Comparison of ENCODE assay signal across 8 cellular contexts in the genomic region with DNA sequence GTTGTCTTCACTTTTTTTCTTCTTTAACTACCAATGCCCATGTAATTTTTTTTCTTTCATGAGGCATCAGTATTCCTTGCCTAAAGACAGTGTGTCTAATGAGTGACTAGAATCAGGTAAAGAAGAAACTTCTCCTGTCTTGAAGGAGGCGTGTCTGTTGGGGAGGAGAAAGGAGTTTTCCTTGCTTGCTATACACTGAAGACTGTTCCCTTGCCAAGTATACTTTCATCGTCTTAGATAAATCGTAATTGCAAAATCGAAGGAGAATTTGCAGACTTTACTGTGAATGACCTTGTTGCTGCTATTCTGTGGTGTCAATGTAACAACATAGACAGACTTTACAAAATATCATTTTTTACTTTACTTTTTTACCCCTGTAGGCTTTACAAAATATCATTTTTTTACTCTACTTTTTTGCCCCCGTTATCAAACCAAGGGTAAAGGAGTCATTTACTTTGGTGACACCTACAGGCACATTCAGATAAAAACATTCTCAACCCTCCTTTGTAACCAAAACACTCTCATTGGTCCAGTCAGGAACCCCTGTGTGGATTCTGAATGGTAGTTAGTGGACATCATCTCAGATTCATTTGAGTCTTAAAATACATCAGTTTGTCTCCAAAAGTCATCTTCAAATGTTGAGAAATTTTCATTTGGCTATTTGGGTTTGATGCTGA.
DNase-seq lines count a peak whose midpoint lies in the region; ATAC-seq and TF ChIP-seq lines count a peak whose summit lies in the region.

No MANE protein-coding gene starts in this region.

- no peak overlapping the region for H3K27ac ChIP-seq in foreskin keratinocyte

- ATAC-seq in GM21619 (IDR thresholded peaks at IDR 0.05; ENCODE audit: unreplicated experiment) (peak; percentile 57), foreskin keratinocyte (no peak)

- DNase-seq in GDM1 (lab: John Stamatoyannopoulos, UW) (peak; percentile 9), NCI-H460 (ENCODE audit: extremely low read depth, low read depth) (peak; percentile 62), foreskin keratinocyte (no peak), DMS79 treated with DMSO at 0.1 percent for 48 hours (lab: John Stamatoyannopoulos, UW) (no peak), AG08396 (ENCODE audit: low spot score) (no peak), KG1 (lab: John Stamatoyannopoulos, UW) (no peak), RPMI8226 (no peak)

- no peaks in the 10 kb centered on the region for H3K27me3 ChIP-seq in foreskin keratinocyte

- peak; percentile 63 for TF ChIP-seq CTCF in foreskin keratinocyte (conservative IDR thresholded peaks at IDR 0.05)

- peaks cover 16% of the 10 kb centered on the region for H3K4me1 ChIP-seq in foreskin keratinocyte

Comparison
In these comparisons a context has a peak if more than half of its experiments do, and no peak if none do; other contexts are left out.
1. DNase-seq: peak in GDM1 (single experiment) and NCI-H460 (single experiment); none in foreskin keratinocyte (0 of 2), DMS79 treated with DMSO at 0.1 percent for 48 hours (single experiment), AG08396 (single experiment), KG1 (single experiment) and RPMI8226 (single experiment).